In the genomic region with DNA sequence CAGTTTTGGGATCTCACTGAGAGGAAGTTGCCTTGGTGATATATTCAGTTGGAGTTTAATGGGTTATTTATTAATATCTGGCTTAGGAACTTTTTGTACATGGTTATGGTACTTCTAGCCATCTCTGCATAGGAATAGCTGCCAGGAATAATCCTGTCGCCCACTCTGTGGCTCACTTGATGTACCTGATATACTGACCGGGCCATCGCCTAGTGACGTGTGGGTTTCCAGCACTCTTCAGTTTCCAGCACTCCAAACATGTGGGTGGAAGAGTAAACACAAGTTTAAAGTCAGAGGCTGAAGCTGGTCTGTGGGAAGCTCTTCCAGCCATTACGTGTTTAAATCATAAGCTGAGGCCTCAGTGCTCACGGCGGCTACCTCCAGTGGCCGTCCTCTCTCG, we compare ENCODE assay signal across 24 cellular contexts. TPM values are rescaled to one million over a fixed set of nuclear protein-coding genes. Genes with fewer than 3 reads are reported as not detected.
DNase-seq lines count a peak whose midpoint lies in the region; ATAC-seq and TF ChIP-seq lines count a peak whose summit lies in the region.
"Had no signal": no experiment of that assay in that cellular context is flagged by ENCODE, and none has a peak within 500 bp of the region (broad histone marks: within the 10 kb centered on the region; RNA-seq: fewer than 3 reads in every experiment).

No MANE protein-coding gene starts in this region.

- no peaks in the 10 kb centered on the region for H3K9me2 ChIP-seq in hepatocyte (replicated peaks; ENCODE audit: insufficient read depth)

- DNase-seq in NCI-H510A (lab: John Stamatoyannopoulos, UW) (peak; percentile 40), hepatocyte (ENCODE audit: low spot score) (peak; percentile 37), right lobe of liver (peak in 1 of 3 donors; percentile 48), smooth muscle cell (lab: John Stamatoyannopoulos, UW; ENCODE audit: unreplicated experiment) (no peak), superior temporal gyrus (ENCODE audit: extremely low spot score) (no peak), AML-193 (lab: John Stamatoyannopoulos, UW) (no peak), COLO668 (lab: John Stamatoyannopoulos, UW; ENCODE audit: unreplicated experiment) (no peak), DMS114 treated with DMSO at 0.1 percent for 48 hours (lab: John Stamatoyannopoulos, UW; ENCODE audit: unreplicated experiment) (no peak)
- DNase-seq: COR-L47; DMS 273 treated with DMSO at 0.1 percent for 48 hours; GDM1; Kasumi-1; MG63; NCI-H1048; NCI-H1417 treated with DMSO at 0.1 percent for 48 hours; NCI-H187; NCI-H2107; NCI-H2227 treated with DMSO at 0.1 percent for 48 hours; NCI-H524; NCI-H774; NK-92 treated with Interleukin-12 subunit alpha and Interleukin-12 subunit beta, amount 100 ng/mL, for 24 hours had no signal

- no peaks in the 10 kb centered on the region for H3K27me3 ChIP-seq in hepatocyte
- no peaks in the 10 kb centered on the region for H3K27me3 ChIP-seq in right lobe of liver
- no peaks in the 10 kb centered on the region for H3K27me3 ChIP-seq in smooth muscle cell (ENCODE audit: low read depth)
- H3K27me3 ChIP-seq: MG63 had no signal

- H3K36me3 ChIP-seq in hepatocyte (replicated peaks; ENCODE audit: insufficient read depth, low read depth) (no peaks in the 10 kb centered on the region), right lobe of liver (no peaks in the 10 kb centered on the region), smooth muscle cell (ENCODE audit: low read depth) (no peaks in the 10 kb centered on the region)
- H3K36me3 ChIP-seq: MG63 had no signal

- ATAC-seq in right lobe of liver: peak; percentile 36 to 97 (median 56)
- ATAC-seq: HCT116, SK-N-SH treated with all-trans-retinoic acid at 6 μM for 48 hours had no signal

- intact Hi-C loops in right lobe of liver (cut with DNase I): no loop called here

- H3K27ac ChIP-seq in hepatocyte (no peak overlapping the region), right lobe of liver (no peak overlapping the region), smooth muscle cell (ENCODE audit: low read depth) (no peak overlapping the region)

- H3K4me2 ChIP-seq in hepatocyte (no peak overlapping the region), smooth muscle cell (peak overlapping the region; percentile 52)

- 77% methylated on average over 9 of the region's 9 CpGs for WGBS in hepatocyte (ENCODE audit: low lambda C conversion rate, missing lambda C conversion rate)
- WGBS in right lobe of liver (ENCODE audit: insufficient coverage, low coverage, low lambda C conversion rate, missing lambda C conversion rate): 58% methylated on average over 9 of the region's 9 CpGs
- 34% methylated on average over 9 of the region's 9 CpGs for WGBS in smooth muscle cell (ENCODE audit: low lambda C conversion rate)

- no peaks in the 10 kb centered on the region for H4K20me1 ChIP-seq in hepatocyte (ENCODE audit: insufficient read depth, poor library complexity, severe bottlenecking)
- H4K20me1 ChIP-seq in smooth muscle cell (ENCODE audit: low read depth): no peaks in the 10 kb centered on the region

- H3F3A ChIP-seq in smooth muscle cell (ENCODE audit: low read depth): no peaks in the 10 kb centered on the region

- TF ChIP-seq CTCF in hepatocyte (IDR thresholded peaks at IDR 0.05; ENCODE audit: poor library complexity) (no peak), right lobe of liver (IDR thresholded peaks at IDR 0.05) (no peak), smooth muscle cell (IDR thresholded peaks at IDR 0.05; ENCODE audit: borderline replicate concordance, insufficient read depth, poor library complexity, severe bottlenecking) (no peak)

- H3K4me3 ChIP-seq in hepatocyte (no peak overlapping the region), right lobe of liver (no peak overlapping the region), smooth muscle cell (no peak overlapping the region)
- H3K4me3 ChIP-seq: MG63 had no signal

- H3K4me1 ChIP-seq in hepatocyte (ENCODE audit: insufficient read depth) (peaks cover 5% of the 10 kb centered on the region), right lobe of liver (no peaks in the 10 kb centered on the region), smooth muscle cell (ENCODE audit: low read depth) (no peaks in the 10 kb centered on the region)

- peak; percentile 26 for TF ChIP-seq POLR2A in right lobe of liver (IDR thresholded peaks at IDR 0.05)

- no peak overlapping the region for H2AFZ ChIP-seq in hepatocyte
- H2AFZ ChIP-seq in smooth muscle cell (ENCODE audit: low read depth): no peak overlapping the region

- no peak overlapping the region for H3K9ac ChIP-seq in smooth muscle cell (ENCODE audit: low read depth)

- no peaks in the 10 kb centered on the region for H3K79me2 ChIP-seq in hepatocyte
- H3K79me2 ChIP-seq in smooth muscle cell (ENCODE audit: low read depth): no peaks in the 10 kb centered on the region

- H3K9me3 ChIP-seq in hepatocyte (ENCODE audit: low read depth) (no peaks in the 10 kb centered on the region), right lobe of liver (no peaks in the 10 kb centered on the region), smooth muscle cell (replicated peaks; ENCODE audit: low read depth) (no peaks in the 10 kb centered on the region)
- H3K9me3 ChIP-seq: MG63 had no signal

RNA-seq across cellular contexts. Expression of a gene that starts 44.3 kb away (rescaled TPM):
- 19.2 and 20.0 TPM in 2 replicates for total RNA-seq in hepatocyte
- polyA plus RNA-seq in hepatocyte: 7.9 and 12.1 TPM in 2 replicates
- total RNA-seq in right lobe of liver: 10 to 100 TPM in 3 of 6 experiments, 1 to 10 TPM in 3; 8.1 to 11.2 (median 9.8) TPM
- 9.8 and 12.5 TPM in 2 replicates for total RNA-seq in smooth muscle cell
- 3.9 TPM in 2 replicates for polyA plus RNA-seq in smooth muscle cell
- total RNA-seq: B cell had no signal

Comparison
In these comparisons a context has a peak if more than half of its experiments do, and no peak if none do; other contexts are left out.
1. DNase-seq: peak in NCI-H510A (single experiment) and hepatocyte (single experiment); none in smooth muscle cell (single experiment), superior temporal gyrus (single experiment), AML-193 (0 of 2), COLO668 (single experiment) and DMS114 treated with DMSO at 0.1 percent for 48 hours (single experiment).